12 cellular contexts compared by ENCODE assay signal in genomic region chr2:97714084-97714949, GRCh38. TPM values are rescaled to one million over a fixed set of nuclear protein-coding genes. Genes with fewer than 3 reads are reported as not detected.
DNase-seq lines count a peak whose midpoint lies in the region; ATAC-seq, FAIRE-seq and TF ChIP-seq lines count a peak whose summit lies in the region.
"Had no signal": no experiment of that assay in that cellular context is flagged by ENCODE, and none has a peak within 500 bp of the region (broad histone marks: within the 10 kb centered on the region; RNA-seq: fewer than 3 reads in every experiment).

No MANE protein-coding gene starts in this region.

- POLR2A ChIA-PET in HEK293T (lab: Yijun Ruan, JAX), result no interaction called here

- H3K9me3 ChIP-seq in colonic mucosa, result no peaks in the 10 kb centered on the region

- H3K36me3 Mint-ChIP-seq in T-helper 1 cell treated with Interleukin-12 subunit alpha and Interleukin-12 subunit beta and Interleukin-4 antibody, amounts not matched to agents 30 μg/mL and 1 μg/mL, for 36 hours (ENCODE audit: low read depth), result peaks cover 52% of the 10 kb centered on the region
- H3K36me3 Mint-ChIP-seq in progenitor cell of endocrine pancreas (ENCODE audit: insufficient read depth), result peaks cover 2% of the 10 kb centered on the region

- H3K4me1 Mint-ChIP-seq in T-helper 1 cell treated with Interleukin-12 subunit alpha and Interleukin-12 subunit beta and Interleukin-4 antibody, amounts not matched to agents 30 μg/mL and 1 μg/mL, for 36 hours (ENCODE audit: low read depth), result peaks cover 73% of the 10 kb centered on the region
- peaks cover 38% of the 10 kb centered on the region for H3K4me1 Mint-ChIP-seq in progenitor cell of endocrine pancreas (ENCODE audit: low read depth)

- TF ChIP-seq POLR2A in GM12892 (IDR thresholded peaks at IDR 0.05; ENCODE audit: low read depth, low read length), result no peak

- peak overlapping the region; percentile 99 for H3K27ac Mint-ChIP-seq in T-helper 1 cell treated with Interleukin-12 subunit alpha and Interleukin-12 subunit beta and Interleukin-4 antibody, amounts not matched to agents 30 μg/mL and 1 μg/mL, for 36 hours
- peak overlapping the region; percentile 80 for H3K27ac Mint-ChIP-seq in progenitor cell of endocrine pancreas

- no peak for ATAC-seq in HG03442 (IDR thresholded peaks at IDR 0.05; ENCODE audit: unreplicated experiment)

- H3K4me1 ChIP-seq in colonic mucosa, result no peaks in the 10 kb centered on the region

- intact Hi-C loops in colonic mucosa (cut with DNase I), result no loop called here

- H3K27me3 ChIP-seq in colonic mucosa, result no peaks in the 10 kb centered on the region

- no peaks in the 10 kb centered on the region for H3K36me3 ChIP-seq in colonic mucosa

- CTCF ChIA-PET in HEK293T (lab: Yijun Ruan, JAX), result interaction anchor here (1.0 kb wide), 1 partner anchor 27 kb away, joined by 3 read pairs; no protein-coding TSS in a partner anchor

- H3K27me3 Mint-ChIP-seq in T-helper 1 cell treated with Interleukin-12 subunit alpha and Interleukin-12 subunit beta and Interleukin-4 antibody, amounts not matched to agents 30 μg/mL and 1 μg/mL, for 36 hours (ENCODE audit: low read depth), result no peaks in the 10 kb centered on the region
- no peaks in the 10 kb centered on the region for H3K27me3 Mint-ChIP-seq in progenitor cell of endocrine pancreas

- DNase-seq in GM12892 (ENCODE audit: insufficient read length) (no peak), colonic mucosa (no peak), progenitor cell of endocrine pancreas (ENCODE audit: low spot score, unreplicated experiment) (no peak), HEK293T (ENCODE audit: extremely low spot score) (no peak), A172 (ENCODE audit: low spot score) (no peak), NCI-H2171 (lab: John Stamatoyannopoulos, UW) (no peak)
- DNase-seq: cortex of kidney, hypothalamus, SHP77 treated with DMSO at 0.1 percent for 48 hours had no signal

- no peak for TF ChIP-seq CTCF in colonic mucosa (IDR thresholded peaks at IDR 0.05)
- no peak for TF ChIP-seq CTCF in progenitor cell of endocrine pancreas (IDR thresholded peaks at IDR 0.05; ENCODE audit: unreplicated experiment)

- H3K4me3 ChIP-seq in colonic mucosa, result peak overlapping the region; percentile 20

- FAIRE-seq in GM12892 (lab: Jason Lieb, UNC), result peak; percentile 9

- H3K27ac ChIP-seq in colonic mucosa, result no peak overlapping the region

- peak overlapping the region; percentile 19 to 46 for H3K9ac ChIP-seq in colonic mucosa (ENCODE audit: low read depth in 2 of 2, low read length in 2 of 2)

- no peaks in the 10 kb centered on the region for H3K9me3 Mint-ChIP-seq in T-helper 1 cell treated with Interleukin-12 subunit alpha and Interleukin-12 subunit beta and Interleukin-4 antibody, amounts not matched to agents 30 μg/mL and 1 μg/mL, for 36 hours
- no peaks in the 10 kb centered on the region for H3K9me3 Mint-ChIP-seq in progenitor cell of endocrine pancreas (ENCODE audit: low read depth)

- H3K4me3 Mint-ChIP-seq in T-helper 1 cell treated with Interleukin-12 subunit alpha and Interleukin-12 subunit beta and Interleukin-4 antibody, amounts not matched to agents 30 μg/mL and 1 μg/mL, for 36 hours, result peak overlapping the region; percentile 94
- no peak overlapping the region for H3K4me3 Mint-ChIP-seq in progenitor cell of endocrine pancreas (ENCODE audit: low read depth)

TF ChIP-seq in HEK293T, 16 proteins besides CTCF, POLR2A, EP300 and RAD21:
- TF ChIP-seq FOXK2 (IDR thresholded peaks at IDR 0.05) (no peak), HDGF (IDR thresholded peaks at IDR 0.05; ENCODE audit: borderline replicate concordance) (no peak)

RNA-seq across cellular contexts. Expression of gene ZAP70, which starts 0.9 kb away (rescaled TPM):
- polyA plus RNA-seq in GM12892 (2012; ENCODE audit: missing spikeins), result 1.0 TPM
- total RNA-seq in colonic mucosa, result 1 to 10 TPM; 2.2 to 3.4 TPM
- 2.6 and 3.8 TPM in 2 replicates for total RNA-seq in progenitor cell of endocrine pancreas
- total RNA-seq in A172 (2014; rRNA removed; shearing (Covaris generic)), result not detected in 2 replicates
- total RNA-seq: H4 had no signal

RNA-seq across cellular contexts. Expression of gene C2orf92, which starts 44.8 kb away (rescaled TPM):
- 10.9 TPM for polyA plus RNA-seq in GM12892 (2012; ENCODE audit: missing spikeins)
- total RNA-seq in colonic mucosa (1 to 10 TPM; 4.6 to 5.0 TPM), progenitor cell of endocrine pancreas (15.9 and 17.4 TPM in 2 replicates)
- total RNA-seq in A172 (2014; rRNA removed; shearing (Covaris generic)), result 0.86 and 8.6 TPM in 2 replicates

RNA-seq across cellular contexts. Expression of gene ACTR1B, which starts 50.5 kb away (rescaled TPM):
- polyA plus RNA-seq in GM12892 (2012; ENCODE audit: missing spikeins), result 62.0 TPM
- total RNA-seq in colonic mucosa (10 to 100 TPM; 71.3 to 82.9 TPM), progenitor cell of endocrine pancreas (87.4 and 88.5 TPM in 2 replicates)
- total RNA-seq in A172 (2014; rRNA removed; shearing (Covaris generic)), result 63.5 and 63.7 TPM in 2 replicates
